In the genomic region with DNA sequence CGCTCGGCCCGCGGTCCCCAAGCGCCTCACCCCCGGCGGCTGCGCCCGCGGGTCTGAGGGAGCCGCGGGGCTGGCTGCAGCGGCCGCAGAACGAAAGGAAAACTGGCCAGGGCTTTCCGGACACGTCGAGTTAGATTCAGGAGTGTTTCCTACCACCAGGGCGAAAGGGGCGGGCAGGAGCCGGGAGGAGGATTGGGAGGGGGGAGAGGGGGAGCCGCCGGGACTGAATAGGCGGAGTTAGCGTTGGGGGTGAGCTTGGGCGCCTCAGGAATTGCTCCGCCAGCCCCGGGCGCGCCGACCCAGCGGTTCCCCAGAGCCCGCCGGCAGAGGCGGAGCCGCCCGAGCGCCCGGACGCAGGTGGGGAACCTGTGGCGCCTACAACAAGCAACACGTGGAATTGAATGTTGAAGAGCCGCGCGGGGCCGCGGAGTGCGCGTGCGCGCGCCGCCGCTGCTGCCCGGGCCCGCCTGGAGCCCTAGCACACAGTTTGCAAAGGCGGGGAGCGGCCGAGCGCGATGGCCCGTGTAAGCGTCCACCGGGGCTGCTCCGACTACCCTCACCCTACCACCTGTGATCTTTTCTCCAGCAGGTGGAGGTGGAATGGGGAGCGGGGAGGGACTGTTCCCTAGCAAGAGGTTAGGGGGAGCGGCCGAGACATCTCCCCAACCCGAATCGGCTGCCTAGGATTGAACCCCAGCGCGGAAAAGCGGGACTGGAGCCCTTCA, we compare ENCODE assay signal across 1 cellular context.
TF ChIP-seq lines count a peak whose summit lies in the region.

Gene CADPS2, minus strand, starts transcription at position 104 of the 725 bp plus-strand sequence. CDS start 123 bp downstream, outside the sequence.

TF ChIP-seq in WTC11, 78 proteins besides CTCF, POLR2A, EP300 and RAD21 (continued from another document and continues in another):
- TF ChIP-seq, protein P1, sequence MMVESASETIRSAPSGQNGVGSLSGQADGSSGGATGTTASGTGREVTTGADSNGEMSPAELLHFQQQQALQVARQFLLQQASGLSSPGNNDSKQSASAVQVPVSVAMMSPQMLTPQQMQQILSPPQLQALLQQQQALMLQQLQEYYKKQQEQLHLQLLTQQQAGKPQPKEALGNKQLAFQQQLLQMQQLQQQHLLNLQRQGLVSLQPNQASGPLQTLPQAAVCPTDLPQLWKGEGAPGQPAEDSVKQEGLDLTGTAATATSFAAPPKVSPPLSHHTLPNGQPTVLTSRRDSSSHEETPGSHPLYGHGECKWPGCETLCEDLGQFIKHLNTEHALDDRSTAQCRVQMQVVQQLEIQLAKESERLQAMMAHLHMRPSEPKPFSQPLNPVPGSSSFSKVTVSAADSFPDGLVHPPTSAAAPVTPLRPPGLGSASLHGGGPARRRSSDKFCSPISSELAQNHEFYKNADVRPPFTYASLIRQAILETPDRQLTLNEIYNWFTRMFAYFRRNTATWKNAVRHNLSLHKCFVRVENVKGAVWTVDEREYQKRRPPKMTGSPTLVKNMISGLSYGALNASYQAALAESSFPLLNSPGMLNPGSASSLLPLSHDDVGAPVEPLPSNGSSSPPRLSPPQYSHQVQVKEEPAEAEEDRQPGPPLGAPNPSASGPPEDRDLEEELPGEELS (CRISPR knock-in tag; IDR thresholded peaks at IDR 0.05): no peak
- TF ChIP-seq MXD4 (CRISPR knock-in tag; IDR thresholded peaks at IDR 0.05; ENCODE audit: borderline replicate concordance) (no peak), GABPB1 (CRISPR knock-in tag; IDR thresholded peaks at IDR 0.05) (0 out of 2 replicates have a peak, but pooled peaks have one; percentile 56), ZNF671 (CRISPR knock-in tag; IDR thresholded peaks at IDR 0.05) (no peak), ZNF121 (CRISPR knock-in tag; IDR thresholded peaks at IDR 0.05) (peak; percentile 95), CREM (CRISPR knock-in tag; IDR thresholded peaks at IDR 0.05) (peak; percentile 79; the same call in 1 of the 2 replicates), ZNF232 (CRISPR knock-in tag; IDR thresholded peaks at IDR 0.05) (no peak), ZNF263 (CRISPR knock-in tag; IDR thresholded peaks at IDR 0.05; ENCODE audit: low read depth) (no peak), EMX1 (CRISPR knock-in tag; IDR thresholded peaks at IDR 0.05) (no peak), NFE2L1 (CRISPR knock-in tag; IDR thresholded peaks at IDR 0.05) (no peak), TP53 (CRISPR knock-in tag; IDR thresholded peaks at IDR 0.05) (no peak), ETV6 (CRISPR knock-in tag; IDR thresholded peaks at IDR 0.05) (peak; percentile 32; the same call in 1 of the 2 replicates), TCF7 (CRISPR knock-in tag; IDR thresholded peaks at IDR 0.05; ENCODE audit: low read depth) (no peak), JAZF1 (CRISPR knock-in tag; IDR thresholded peaks at IDR 0.05) (no peak), GRHL2 (CRISPR knock-in tag; IDR thresholded peaks at IDR 0.05; ENCODE audit: insufficient replicate concordance, severe bottlenecking) (no peak), ZNF281 (CRISPR knock-in tag; IDR thresholded peaks at IDR 0.05) (0 out of 2 replicates have a peak, but pooled peaks have one; percentile 19), NFYB (CRISPR knock-in tag; conservative IDR thresholded peaks at IDR 0.05; ENCODE audit: low read depth) (no peak), NR2C2 (CRISPR knock-in tag; IDR thresholded peaks at IDR 0.05) (0 out of 2 replicates have a peak, but pooled peaks have one; percentile 36), E2F1 (CRISPR knock-in tag; IDR thresholded peaks at IDR 0.05) (0 out of 2 replicates have a peak, but pooled peaks have one; percentile 38), IRF1 (CRISPR knock-in tag; IDR thresholded peaks at IDR 0.05) (no peak; the same call in 1 of the 2 replicates), PREB (CRISPR knock-in tag; IDR thresholded peaks at IDR 0.05; ENCODE audit: borderline replicate concordance) (no peak), ZNF317 (CRISPR knock-in tag; IDR thresholded peaks at IDR 0.05; ENCODE audit: borderline replicate concordance, low read depth) (0 out of 2 replicates have a peak, but pooled peaks have one; percentile 6), ATF1 (CRISPR knock-in tag; IDR thresholded peaks at IDR 0.05) (peak; percentile 78; the same call in 1 of the 2 replicates), FOXK1 (CRISPR knock-in tag; IDR thresholded peaks at IDR 0.05) (peak; percentile 75; the same call in 1 of the 2 replicates), ZNF423 (CRISPR knock-in tag; IDR thresholded peaks at IDR 0.05) (no peak), RORB (CRISPR knock-in tag; IDR thresholded peaks at IDR 0.05) (no peak), ZNF416 (CRISPR knock-in tag; IDR thresholded peaks at IDR 0.05) (no peak), CREB1 (CRISPR knock-in tag; IDR thresholded peaks at IDR 0.05) (no peak), IRF2 (CRISPR knock-in tag; IDR thresholded peaks at IDR 0.05; ENCODE audit: borderline replicate concordance, low read depth) (no peak), NR1H2 (CRISPR knock-in tag; IDR thresholded peaks at IDR 0.05) (no peak), RELA (CRISPR knock-in tag; IDR thresholded peaks at IDR 0.05; ENCODE audit: borderline replicate concordance) (no peak), JUN (CRISPR knock-in tag; IDR thresholded peaks at IDR 0.05) (0 out of 2 replicates have a peak, but pooled peaks have one; percentile 25)
- TF ChIP-seq, protein P2, sequence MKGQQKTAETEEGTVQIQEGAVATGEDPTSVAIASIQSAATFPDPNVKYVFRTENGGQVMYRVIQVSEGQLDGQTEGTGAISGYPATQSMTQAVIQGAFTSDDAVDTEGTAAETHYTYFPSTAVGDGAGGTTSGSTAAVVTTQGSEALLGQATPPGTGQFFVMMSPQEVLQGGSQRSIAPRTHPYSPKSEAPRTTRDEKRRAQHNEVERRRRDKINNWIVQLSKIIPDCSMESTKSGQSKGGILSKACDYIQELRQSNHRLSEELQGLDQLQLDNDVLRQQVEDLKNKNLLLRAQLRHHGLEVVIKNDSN (CRISPR knock-in tag; IDR thresholded peaks at IDR 0.05): no peak
- TF ChIP-seq, protein P3, sequence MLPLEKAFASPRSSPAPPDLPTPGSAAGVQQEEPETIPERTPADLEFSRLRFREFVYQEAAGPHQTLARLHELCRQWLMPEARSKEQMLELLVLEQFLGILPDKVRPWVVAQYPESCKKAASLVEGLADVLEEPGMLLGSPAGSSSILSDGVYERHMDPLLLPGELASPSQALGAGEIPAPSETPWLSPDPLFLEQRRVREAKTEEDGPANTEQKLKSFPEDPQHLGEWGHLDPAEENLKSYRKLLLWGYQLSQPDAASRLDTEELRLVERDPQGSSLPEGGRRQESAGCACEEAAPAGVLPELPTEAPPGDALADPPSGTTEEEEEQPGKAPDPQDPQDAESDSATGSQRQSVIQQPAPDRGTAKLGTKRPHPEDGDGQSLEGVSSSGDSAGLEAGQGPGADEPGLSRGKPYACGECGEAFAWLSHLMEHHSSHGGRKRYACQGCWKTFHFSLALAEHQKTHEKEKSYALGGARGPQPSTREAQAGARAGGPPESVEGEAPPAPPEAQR (CRISPR knock-in tag; IDR thresholded peaks at IDR 0.05): no peak
- TF ChIP-seq, protein P4, sequence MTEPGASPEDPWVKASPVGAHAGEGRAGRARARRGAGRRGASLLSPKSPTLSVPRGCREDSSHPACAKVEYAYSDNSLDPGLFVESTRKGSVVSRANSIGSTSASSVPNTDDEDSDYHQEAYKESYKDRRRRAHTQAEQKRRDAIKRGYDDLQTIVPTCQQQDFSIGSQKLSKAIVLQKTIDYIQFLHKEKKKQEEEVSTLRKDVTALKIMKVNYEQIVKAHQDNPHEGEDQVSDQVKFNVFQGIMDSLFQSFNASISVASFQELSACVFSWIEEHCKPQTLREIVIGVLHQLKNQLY (CRISPR knock-in tag; IDR thresholded peaks at IDR 0.05): no peak
- TF ChIP-seq, protein P5, sequence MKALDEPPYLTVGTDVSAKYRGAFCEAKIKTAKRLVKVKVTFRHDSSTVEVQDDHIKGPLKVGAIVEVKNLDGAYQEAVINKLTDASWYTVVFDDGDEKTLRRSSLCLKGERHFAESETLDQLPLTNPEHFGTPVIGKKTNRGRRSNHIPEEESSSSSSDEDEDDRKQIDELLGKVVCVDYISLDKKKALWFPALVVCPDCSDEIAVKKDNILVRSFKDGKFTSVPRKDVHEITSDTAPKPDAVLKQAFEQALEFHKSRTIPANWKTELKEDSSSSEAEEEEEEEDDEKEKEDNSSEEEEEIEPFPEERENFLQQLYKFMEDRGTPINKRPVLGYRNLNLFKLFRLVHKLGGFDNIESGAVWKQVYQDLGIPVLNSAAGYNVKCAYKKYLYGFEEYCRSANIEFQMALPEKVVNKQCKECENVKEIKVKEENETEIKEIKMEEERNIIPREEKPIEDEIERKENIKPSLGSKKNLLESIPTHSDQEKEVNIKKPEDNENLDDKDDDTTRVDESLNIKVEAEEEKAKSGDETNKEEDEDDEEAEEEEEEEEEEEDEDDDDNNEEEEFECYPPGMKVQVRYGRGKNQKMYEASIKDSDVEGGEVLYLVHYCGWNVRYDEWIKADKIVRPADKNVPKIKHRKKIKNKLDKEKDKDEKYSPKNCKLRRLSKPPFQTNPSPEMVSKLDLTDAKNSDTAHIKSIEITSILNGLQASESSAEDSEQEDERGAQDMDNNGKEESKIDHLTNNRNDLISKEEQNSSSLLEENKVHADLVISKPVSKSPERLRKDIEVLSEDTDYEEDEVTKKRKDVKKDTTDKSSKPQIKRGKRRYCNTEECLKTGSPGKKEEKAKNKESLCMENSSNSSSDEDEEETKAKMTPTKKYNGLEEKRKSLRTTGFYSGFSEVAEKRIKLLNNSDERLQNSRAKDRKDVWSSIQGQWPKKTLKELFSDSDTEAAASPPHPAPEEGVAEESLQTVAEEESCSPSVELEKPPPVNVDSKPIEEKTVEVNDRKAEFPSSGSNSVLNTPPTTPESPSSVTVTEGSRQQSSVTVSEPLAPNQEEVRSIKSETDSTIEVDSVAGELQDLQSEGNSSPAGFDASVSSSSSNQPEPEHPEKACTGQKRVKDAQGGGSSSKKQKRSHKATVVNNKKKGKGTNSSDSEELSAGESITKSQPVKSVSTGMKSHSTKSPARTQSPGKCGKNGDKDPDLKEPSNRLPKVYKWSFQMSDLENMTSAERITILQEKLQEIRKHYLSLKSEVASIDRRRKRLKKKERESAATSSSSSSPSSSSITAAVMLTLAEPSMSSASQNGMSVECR (CRISPR knock-in tag; IDR thresholded peaks at IDR 0.05; ENCODE audit: borderline replicate concordance): 0 out of 2 replicates have a peak, but pooled peaks have one; percentile 20
- TF ChIP-seq, protein P6, sequence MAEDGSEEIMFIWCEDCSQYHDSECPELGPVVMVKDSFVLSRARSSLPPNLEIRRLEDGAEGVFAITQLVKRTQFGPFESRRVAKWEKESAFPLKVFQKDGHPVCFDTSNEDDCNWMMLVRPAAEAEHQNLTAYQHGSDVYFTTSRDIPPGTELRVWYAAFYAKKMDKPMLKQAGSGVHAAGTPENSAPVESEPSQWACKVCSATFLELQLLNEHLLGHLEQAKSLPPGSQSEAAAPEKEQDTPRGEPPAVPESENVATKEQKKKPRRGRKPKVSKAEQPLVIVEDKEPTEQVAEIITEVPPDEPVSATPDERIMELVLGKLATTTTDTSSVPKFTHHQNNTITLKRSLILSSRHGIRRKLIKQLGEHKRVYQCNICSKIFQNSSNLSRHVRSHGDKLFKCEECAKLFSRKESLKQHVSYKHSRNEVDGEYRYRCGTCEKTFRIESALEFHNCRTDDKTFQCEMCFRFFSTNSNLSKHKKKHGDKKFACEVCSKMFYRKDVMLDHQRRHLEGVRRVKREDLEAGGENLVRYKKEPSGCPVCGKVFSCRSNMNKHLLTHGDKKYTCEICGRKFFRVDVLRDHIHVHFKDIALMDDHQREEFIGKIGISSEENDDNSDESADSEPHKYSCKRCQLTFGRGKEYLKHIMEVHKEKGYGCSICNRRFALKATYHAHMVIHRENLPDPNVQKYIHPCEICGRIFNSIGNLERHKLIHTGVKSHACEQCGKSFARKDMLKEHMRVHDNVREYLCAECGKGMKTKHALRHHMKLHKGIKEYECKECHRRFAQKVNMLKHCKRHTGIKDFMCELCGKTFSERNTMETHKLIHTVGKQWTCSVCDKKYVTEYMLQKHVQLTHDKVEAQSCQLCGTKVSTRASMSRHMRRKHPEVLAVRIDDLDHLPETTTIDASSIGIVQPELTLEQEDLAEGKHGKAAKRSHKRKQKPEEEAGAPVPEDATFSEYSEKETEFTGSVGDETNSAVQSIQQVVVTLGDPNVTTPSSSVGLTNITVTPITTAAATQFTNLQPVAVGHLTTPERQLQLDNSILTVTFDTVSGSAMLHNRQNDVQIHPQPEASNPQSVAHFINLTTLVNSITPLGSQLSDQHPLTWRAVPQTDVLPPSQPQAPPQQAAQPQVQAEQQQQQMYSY (CRISPR knock-in tag; IDR thresholded peaks at IDR 0.05): no peak
